Comparison of ENCODE assay signal across 24 cellular contexts in genomic region chr3:169848741-169849140, GRCh38. TPM values are rescaled to one million over a fixed set of nuclear protein-coding genes. Genes with fewer than 3 reads are reported as not detected.
"Had no signal": no experiment of that assay in that cellular context is flagged by ENCODE, and none has a peak within 500 bp of the region (broad histone marks: within the 10 kb centered on the region; RNA-seq: fewer than 3 reads in every experiment).

No MANE protein-coding gene starts in this region.

- H3K4me2 ChIP-seq: PC-9 had no signal

- H3K27ac ChIP-seq: PC-9, Peyer's patch, SJSA1, SK-N-MC had no signal

- DNase-seq: IMR-90, Kasumi-1, KG1, MM.1S, NCI-H1092 treated with DMSO at 0.1 percent for 48 hours, NCI-H1436, NCI-H2029, NCI-H2081 treated with DMSO at 0.1 percent for 48 hours, NCI-H2171, NCI-H226, NCI-H446, NCI-H510A, NCI-H69, OCI-M1, PC-9, Peyer's patch, Right ventricle myocardium superior, SIG-M5 had no signal

- H3K4me3 ChIP-seq: PC-9, Peyer's patch, SJSA1, SK-N-MC had no signal

- H3K36me3 ChIP-seq: Peyer's patch, SJSA1 had no signal

- H3K27me3 ChIP-seq: Peyer's patch, SJSA1 had no signal

- H3K4me1 ChIP-seq: SJSA1 had no signal

- H3K9me3 ChIP-seq: Peyer's patch, SJSA1 had no signal

- H2AFZ ChIP-seq: PC-9 had no signal

- ATAC-seq: HepG2 had no signal

RNA-seq across cellular contexts. Expression of gene LRRC31, which starts 21.0 kb away (rescaled TPM):
- total RNA-seq: HepG2, HT1080, IMR-90, M059J, PC-9, Right ventricle myocardium superior, RPMI7951, SJSA1 had no signal
- polyA plus RNA-seq: HepG2, IMR-90 had no signal

RNA-seq across cellular contexts. Expression of gene LRRC34, which starts 36.0 kb away (rescaled TPM):
- total RNA-seq: HepG2, HT1080, SJSA1 had no signal
- polyA plus RNA-seq: HepG2 had no signal

RNA-seq across cellular contexts. Expression of gene LRRIQ4, which starts 36.1 kb away (rescaled TPM):
- total RNA-seq: HepG2, HT1080, IMR-90, M059J, Peyer's patch, Right ventricle myocardium superior, RPMI7951, SJSA1 had no signal
- polyA plus RNA-seq: HepG2, IMR-90 had no signal
